Comparison of ENCODE assay signal across 29 cellular contexts in genomic region chr5:175448276-175448675, GRCh38. TPM values are rescaled to one million over a fixed set of nuclear protein-coding genes. Genes with fewer than 3 reads are reported as not detected.
"Had no signal": no experiment of that assay in that cellular context is flagged by ENCODE, and none has a peak within 500 bp of the region (broad histone marks: within the 10 kb centered on the region; RNA-seq: fewer than 3 reads in every experiment).

No MANE protein-coding gene starts in this region.

- H3K4me2 ChIP-seq: KMS-11 had no signal

- H3K27ac ChIP-seq: cardiac muscle cell, KMS-11, Peyer's patch, RWPE1, SJSA1, VCaP had no signal

- H3K9me3 ChIP-seq: MG63, Peyer's patch, SJSA1 had no signal

- DNase-seq: activated CD4-positive, alpha-beta memory T cell treated with anti-CD3 and anti-CD28 coated beads for 36 hours; activated CD4-positive, alpha-beta T cell treated with anti-CD3 and anti-CD28 coated beads, Interleukin-2, amount 10 ng/mL, durations not matched to agents 7 days and 5 days; activated CD4-positive, CD25-positive, alpha-beta regulatory T cell; activated gamma-delta T cell; activated naive CD4-positive, alpha-beta T cell treated with anti-CD3 and anti-CD28 coated beads for 36 hours; activated T-cell treated with anti-CD3 and anti-CD28 coated beads for 4 hours; activated T-cell treated with anti-CD3 and anti-CD28 coated beads, Interleukin-2, amount 50 U/mL, for 48 hours; amygdala; cerebellar nuclear complex; MG63; NCI-H1105; NCI-H1436; NCI-H187; NCI-H2081; NCI-H2227 treated with DMSO at 0.1 percent for 48 hours; NCI-H446 treated with DMSO at 0.1 percent for 48 hours; NCI-H524 treated with DMSO at 0.1 percent for 48 hours; NK-92 treated with Interleukin-12 subunit alpha and Interleukin-12 subunit beta, amount 100 ng/mL, for 24 hours; Peyer's patch; Right ventricle myocardium superior; T-helper 17 cell; T-helper 9 cell had no signal

- H3K36me3 ChIP-seq: cardiac muscle cell, MG63, Peyer's patch, SJSA1 had no signal

- ATAC-seq: activated T-helper 17 cell treated with anti-CD3 and anti-CD28 coated beads, Interleukin-2, amount 50 U/mL, for 72 hours; T-helper 17 cell had no signal

- H3K4me3 ChIP-seq: cardiac muscle cell, MG63, Peyer's patch, SJSA1 had no signal

- H3K9ac ChIP-seq: KMS-11 had no signal

- H3K27me3 ChIP-seq: Peyer's patch, SJSA1 had no signal

RNA-seq across cellular contexts. Expression of gene DRD1, which starts 4.3 kb away (rescaled TPM):
- total RNA-seq: activated CD4-positive, alpha-beta memory T cell treated with anti-CD3 and anti-CD28 coated beads for 36 hours; activated CD4-positive, alpha-beta T cell treated with anti-CD3 and anti-CD28 coated beads, Interleukin-2, amount 10 ng/mL, durations not matched to agents 7 days and 5 days; activated CD8-positive, alpha-beta memory T cell treated with anti-CD3 and anti-CD28 coated beads for 36 hours; activated naive CD4-positive, alpha-beta T cell treated with anti-CD3 and anti-CD28 coated beads for 36 hours; activated T-helper 17 cell treated with anti-CD3 and anti-CD28 coated beads, Interleukin-2, amount 50 U/mL, for 72 hours; Right ventricle myocardium superior; T-helper 17 cell had no signal
